ENCODE assay signal across 21 cellular contexts in the genomic region with DNA sequence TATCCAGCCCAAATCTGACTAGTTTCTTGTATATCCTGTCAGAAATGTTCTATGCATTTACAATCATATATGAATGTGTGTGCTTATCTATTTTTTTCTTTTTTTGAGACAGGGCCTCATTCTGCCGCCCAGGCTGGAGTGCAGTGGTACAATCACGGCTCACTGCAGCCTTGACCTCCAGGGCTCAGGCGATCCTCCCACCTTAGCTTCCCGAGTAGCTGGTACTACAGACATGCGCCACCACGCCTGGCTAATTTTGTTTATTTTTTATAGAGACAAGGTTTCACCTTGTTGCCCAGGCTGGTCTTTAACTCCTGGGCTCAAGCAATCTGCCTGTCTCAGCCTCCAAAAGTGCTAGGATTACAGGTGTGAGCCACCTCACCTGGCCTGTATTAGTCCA. TPM values are rescaled to one million over a fixed set of nuclear protein-coding genes. Genes with fewer than 3 reads are reported as not detected.
"Had no signal": no experiment of that assay in that cellular context is flagged by ENCODE, and none has a peak within 500 bp of the region (broad histone marks: within the 10 kb centered on the region; RNA-seq: fewer than 3 reads in every experiment).

No MANE protein-coding gene starts in this region.

- H3K4me1 ChIP-seq: colonic mucosa, prostate gland had no signal

- H3K36me3 ChIP-seq: colonic mucosa, esophagus muscularis mucosa, left lung, prostate gland, thoracic aorta, WERI-Rb-1 had no signal

- H3K9me3 ChIP-seq: body of pancreas, colonic mucosa, esophagus muscularis mucosa, left lung, prostate gland, SK-N-SH, thoracic aorta had no signal

- H3K4me3 ChIP-seq: body of pancreas, colonic mucosa, esophagus muscularis mucosa, hepatocyte, left lung, prostate gland, smooth muscle cell, thoracic aorta had no signal

- H3K27me3 Mint-ChIP-seq: T-cell had no signal

- ATAC-seq: body of pancreas, left lung, right cardiac atrium, T-cell had no signal

- H3K27ac Mint-ChIP-seq: T-cell had no signal

- H3K27me3 ChIP-seq: body of pancreas, colonic mucosa, esophagus muscularis mucosa, hepatocyte, left lung had no signal

- H3K36me3 Mint-ChIP-seq: activated naive CD4-positive, alpha-beta T cell treated with anti-CD3 and anti-CD28 coated beads, Interleukin-2, amount 50 U/mL, for 72 hours; T-cell had no signal

- DNase-seq: activated CD4-positive, alpha-beta T cell treated with anti-CD3 and anti-CD28 coated beads for 48 hours; activated CD8-positive, alpha-beta memory T cell treated with anti-CD3 and anti-CD28 coated beads, Interleukin-2, amount 50 U/mL, for 48 hours; activated gamma-delta T cell; amygdala; body of pancreas; caudate nucleus; colonic mucosa; left lung; mammary epithelial cell; right cardiac atrium; SK-N-SH; stimulated activated CD4-positive, alpha-beta T cell treated with anti-CD3 and anti-CD28 coated beads, Interleukin-4, amount 100 ng/mL, for 4 hours; stimulated activated CD8-positive, alpha-beta memory T cell treated with anti-CD3 and anti-CD28 coated beads, Interleukin-4, amount 100 ng/mL, for 48 hours; T-cell; WERI-Rb-1 had no signal

- H3K9me3 Mint-ChIP-seq: activated naive CD4-positive, alpha-beta T cell treated with anti-CD3 and anti-CD28 coated beads, Interleukin-2, amount 50 U/mL, for 72 hours; T-cell had no signal

- H3K4me3 Mint-ChIP-seq: T-cell had no signal

- H3K27ac ChIP-seq: body of pancreas, colonic mucosa, esophagus muscularis mucosa, hepatocyte, left lung, prostate gland, thoracic aorta, WERI-Rb-1 had no signal

RNA-seq across cellular contexts. Expression of a gene that starts 3.0 kb away (rescaled TPM):
- total RNA-seq: hepatocyte, smooth muscle cell had no signal
